13 cellular contexts compared by ENCODE assay signal in genomic region chr20:45080867-45081616, GRCh38. TPM values are rescaled to one million over a fixed set of nuclear protein-coding genes. Genes with fewer than 3 reads are reported as not detected.
A peak's percentile ranks its signal among the peaks of the same experiment; 100 is the strongest.
DNase-seq lines count a peak whose midpoint lies in the region; ATAC-seq and TF ChIP-seq lines count a peak whose summit lies in the region.
"Had no signal": no experiment of that assay in that cellular context is flagged by ENCODE, and none has a peak within 500 bp of the region (broad histone marks: within the 10 kb centered on the region; RNA-seq: fewer than 3 reads in every experiment).

No MANE protein-coding gene starts in this region.

- H3K4me1 Mint-ChIP-seq in neural crest cell: no peaks in the 10 kb centered on the region

- H3K27me3 Mint-ChIP-seq in neural crest cell (ENCODE audit: low read depth): no peaks in the 10 kb centered on the region
- H3K27me3 Mint-ChIP-seq: dendritic cell treated with granulocyte-macrophage colony-stimulating factor and Interleukin-4, amounts not matched to agents 40 ng/mL and 50 ng/mL, for 4 days had no signal

- H3K27ac Mint-ChIP-seq in neural crest cell (ENCODE audit: unreplicated experiment): no peak overlapping the region
- H3K27ac Mint-ChIP-seq: dendritic cell treated with granulocyte-macrophage colony-stimulating factor and Interleukin-4, amounts not matched to agents 40 ng/mL and 50 ng/mL, for 4 days had no signal

- ATAC-seq in HG03378 (IDR thresholded peaks at IDR 0.05; ENCODE audit: unreplicated experiment): no peak
- ATAC-seq in HG03342 (IDR thresholded peaks at IDR 0.05; ENCODE audit: unreplicated experiment): no peak

- no peak overlapping the region for H3K4me3 ChIP-seq in Jurkat, Clone E6-1 (ENCODE audit: low read length)
- H3K4me3 ChIP-seq: BLaER1 had no signal

- TF ChIP-seq CTCF in neural crest cell (conservative IDR thresholded peaks at IDR 0.05): peak; percentile 57

- peak; percentile 8 to 44 for DNase-seq in NCI-H524 (lab: John Stamatoyannopoulos, UW)
- DNase-seq in NCI-H524 treated with DMSO at 0.1 percent for 48 hours (lab: John Stamatoyannopoulos, UW): no peak
- peak; percentile 28 for DNase-seq in Jurkat, Clone E6-1 (ENCODE audit: low read depth, low spot score)
- peak; percentile 29 for DNase-seq in astrocyte of the hippocampus (ENCODE audit: low read depth, low spot score)
- DNase-seq in neural crest cell (ENCODE audit: low read depth, low spot score): no peak
- DNase-seq in putamen (ENCODE audit: low spot score): no peak
- DNase-seq: activated CD4-positive, alpha-beta T cell treated with anti-CD3 and anti-CD28 coated beads for 1 hour; NCI-H1048 had no signal

- peaks cover 11% of the 10 kb centered on the region for H3K9me3 Mint-ChIP-seq in neural crest cell
- H3K9me3 Mint-ChIP-seq: dendritic cell treated with granulocyte-macrophage colony-stimulating factor and Interleukin-4, amounts not matched to agents 40 ng/mL and 50 ng/mL, for 4 days had no signal

- no peak overlapping the region for H3K4me3 Mint-ChIP-seq in neural crest cell
- H3K4me3 Mint-ChIP-seq: dendritic cell treated with granulocyte-macrophage colony-stimulating factor and Interleukin-4, amounts not matched to agents 40 ng/mL and 50 ng/mL, for 4 days had no signal

- H3K36me3 Mint-ChIP-seq in neural crest cell (ENCODE audit: low read depth): peaks cover 30% of the 10 kb centered on the region

RNA-seq across cellular contexts. Expression of gene KCNS1, which starts 19.9 kb away (rescaled TPM):
- polyA plus RNA-seq in Jurkat, Clone E6-1 (2012; ENCODE audit: insufficient read depth, insufficient read length): not detected
- total RNA-seq in neural crest cell: not detected in 2 replicates
- total RNA-seq: mononuclear cell had no signal

RNA-seq across cellular contexts. Expression of gene WFDC5, which starts 33.9 kb away (rescaled TPM):
- polyA plus RNA-seq in Jurkat, Clone E6-1 (2012; ENCODE audit: insufficient read depth, insufficient read length): not detected
- not detected in 2 replicates for total RNA-seq in neural crest cell
- total RNA-seq: mononuclear cell had no signal

RNA-seq across cellular contexts. Expression of gene WFDC12, which starts 43.2 kb away (rescaled TPM):
- not detected for polyA plus RNA-seq in Jurkat, Clone E6-1 (2012; ENCODE audit: insufficient read depth, insufficient read length)
- not detected in 2 replicates for total RNA-seq in neural crest cell
- total RNA-seq: mononuclear cell had no signal

Comparison
In these comparisons a context has a peak if more than half of its experiments do, and no peak if none do; other contexts are left out.
1. DNase-seq: peak in NCI-H524 (2 of 2), Jurkat, Clone E6-1 (single experiment) and astrocyte of the hippocampus (single experiment); none in NCI-H524 treated with DMSO at 0.1 percent for 48 hours (single experiment), neural crest cell (single experiment) and putamen (single experiment).